ENCODE assay signal across 16 cellular contexts in the genomic region with DNA sequence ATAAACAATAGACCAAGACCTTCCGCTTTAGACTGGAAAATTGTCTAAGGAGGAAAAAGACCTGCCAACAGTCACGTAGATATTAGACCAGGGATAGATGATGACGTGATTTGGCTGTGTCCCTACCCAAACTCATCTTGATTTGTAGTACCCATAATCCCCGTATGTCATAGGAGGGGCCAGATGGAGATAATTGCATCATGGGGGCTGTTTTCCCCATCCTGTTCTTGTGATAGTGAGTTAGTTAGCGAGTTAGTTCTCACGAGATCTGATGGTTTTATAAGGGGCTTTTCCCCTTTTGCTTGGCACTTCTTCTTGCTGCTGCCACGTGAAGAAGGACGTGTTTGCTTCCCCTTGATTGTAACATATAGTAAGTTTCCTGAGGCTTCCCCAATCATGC. TPM values are rescaled to one million over a fixed set of nuclear protein-coding genes. Genes with fewer than 3 reads are reported as not detected.
DNase-seq lines count a peak whose midpoint lies in the region; ATAC-seq and TF ChIP-seq lines count a peak whose summit lies in the region.
"Had no signal": no experiment of that assay in that cellular context is flagged by ENCODE, and none has a peak within 500 bp of the region (broad histone marks: within the 10 kb centered on the region; RNA-seq: fewer than 3 reads in every experiment).

No MANE protein-coding gene starts in this region.

- no peak for TF ChIP-seq POLR2A in erythroblast (IDR thresholded peaks at IDR 0.05; ENCODE audit: low read length)

- ATAC-seq in GM18511 (IDR thresholded peaks at IDR 0.05; ENCODE audit: unreplicated experiment) (peak; percentile 12), GM21528 (IDR thresholded peaks at IDR 0.05; ENCODE audit: low FRiP score, unreplicated experiment) (no peak)
- ATAC-seq: A549, heart left ventricle, right cardiac atrium had no signal

- H3K4me3 Mint-ChIP-seq in activated CD4-positive, alpha-beta T cell treated with anti-CD3 and anti-CD28 coated beads, Interleukin-2, amount 10 ng/mL, durations not matched to agents 7 days and 5 days, result no peak overlapping the region
- H3K4me3 Mint-ChIP-seq in immature natural killer cell, result peak overlapping the region in 2 of 5 donors; percentile 41 to 55
- H3K4me3 Mint-ChIP-seq: brain; dendritic cell treated with granulocyte-macrophage colony-stimulating factor and Interleukin-4, amounts not matched to agents 40 ng/mL and 50 ng/mL, for 4 days had no signal

- CTCF ChIA-PET in activated CD4-positive, alpha-beta T cell treated with anti-CD3 and anti-CD28 coated beads, Interleukin-2, amount 10 ng/mL, durations not matched to agents 7 days and 5 days (lab: Charles Lee), result no interaction called here

- peaks cover 16% of the 10 kb centered on the region for H3K9me3 Mint-ChIP-seq in activated CD4-positive, alpha-beta T cell treated with anti-CD3 and anti-CD28 coated beads, Interleukin-2, amount 10 ng/mL, durations not matched to agents 7 days and 5 days
- H3K9me3 Mint-ChIP-seq in immature natural killer cell, result no peaks in the 10 kb centered on the region
- H3K9me3 Mint-ChIP-seq: dendritic cell treated with granulocyte-macrophage colony-stimulating factor and Interleukin-4, amounts not matched to agents 40 ng/mL and 50 ng/mL, for 4 days had no signal

- peaks cover 32% of the 10 kb centered on the region for H3K4me1 Mint-ChIP-seq in activated CD4-positive, alpha-beta T cell treated with anti-CD3 and anti-CD28 coated beads, Interleukin-2, amount 10 ng/mL, durations not matched to agents 7 days and 5 days
- H3K4me1 Mint-ChIP-seq in immature natural killer cell, result peaks cover 15 to 30% of the 10 kb centered on the region in 2 donors
- H3K4me1 Mint-ChIP-seq: brain had no signal

- H3K36me3 Mint-ChIP-seq in activated CD4-positive, alpha-beta T cell treated with anti-CD3 and anti-CD28 coated beads, Interleukin-2, amount 10 ng/mL, durations not matched to agents 7 days and 5 days (ENCODE audit: low read depth), result peaks cover 26% of the 10 kb centered on the region
- H3K36me3 Mint-ChIP-seq in immature natural killer cell, result peaks cover 4 to 7% (median 4%) of the 10 kb centered on the region in 3 donors
- H3K36me3 Mint-ChIP-seq: brain had no signal

- H3K27ac Mint-ChIP-seq in activated CD4-positive, alpha-beta T cell treated with anti-CD3 and anti-CD28 coated beads, Interleukin-2, amount 10 ng/mL, durations not matched to agents 7 days and 5 days, result peak overlapping the region; percentile 71
- H3K27ac Mint-ChIP-seq in immature natural killer cell, result peak overlapping the region in 4 of 6 donors; percentile 31 to 59 (median 43)
- H3K27ac Mint-ChIP-seq: brain; dendritic cell treated with granulocyte-macrophage colony-stimulating factor and Interleukin-4, amounts not matched to agents 40 ng/mL and 50 ng/mL, for 4 days had no signal

- H3K4me3 ChIP-seq in foreskin fibroblast (ENCODE audit: low read depth in 1 of 2, low read length in 2 of 2), result no peak overlapping the region
- H3K4me3 ChIP-seq: A549, SJCRH30 had no signal

- POLR2A ChIA-PET in activated CD4-positive, alpha-beta T cell treated with anti-CD3 and anti-CD28 coated beads, Interleukin-2, amount 10 ng/mL, durations not matched to agents 7 days and 5 days (lab: Charles Lee), result no interaction called here

- no peak for DNase-seq in activated CD4-positive, alpha-beta T cell treated with anti-CD3 and anti-CD28 coated beads, Interleukin-2, amount 10 ng/mL, durations not matched to agents 7 days and 5 days
- no peak for DNase-seq in activated CD4-positive, alpha-beta T cell treated with anti-CD3 and anti-CD28 coated beads, Interleukin-2, amount 50 U/mL, for 48 hours
- DNase-seq in NCI-H524 treated with DMSO at 0.1 percent for 48 hours (lab: John Stamatoyannopoulos, UW) (peak; percentile 32), immature natural killer cell (no peak), erythroblast (lab: John Stamatoyannopoulos, UW) (no peak), foreskin fibroblast (no peak)
- DNase-seq: EL, heart left ventricle, NCI-H226, right cardiac atrium, SJCRH30 had no signal

- H3K27me3 Mint-ChIP-seq in activated CD4-positive, alpha-beta T cell treated with anti-CD3 and anti-CD28 coated beads, Interleukin-2, amount 10 ng/mL, durations not matched to agents 7 days and 5 days, result no peaks in the 10 kb centered on the region
- H3K27me3 Mint-ChIP-seq in immature natural killer cell (ENCODE audit: low read depth in 3 of 3), result peaks cover 0 to 5% (median 1%) of the 10 kb centered on the region in 3 donors
- H3K27me3 Mint-ChIP-seq: dendritic cell treated with granulocyte-macrophage colony-stimulating factor and Interleukin-4, amounts not matched to agents 40 ng/mL and 50 ng/mL, for 4 days had no signal

- no peak for TF ChIP-seq CTCF in foreskin fibroblast (IDR thresholded peaks at IDR 0.05; ENCODE audit: low read depth, low read length)

RNA-seq across cellular contexts. Expression of a gene that starts 31.7 kb away (rescaled TPM):
- 10 to 100 TPM; 60.0 to 63.1 TPM for total RNA-seq in activated CD4-positive, alpha-beta T cell treated with anti-CD3 and anti-CD28 coated beads, Interleukin-2, amount 10 ng/mL, durations not matched to agents 7 days and 5 days
- 10 to 100 TPM; 49.4 to 67.1 (median 58.2) TPM for polyA plus RNA-seq in immature natural killer cell
